Comparison of ENCODE assay signal across 7 cellular contexts in the genomic region with DNA sequence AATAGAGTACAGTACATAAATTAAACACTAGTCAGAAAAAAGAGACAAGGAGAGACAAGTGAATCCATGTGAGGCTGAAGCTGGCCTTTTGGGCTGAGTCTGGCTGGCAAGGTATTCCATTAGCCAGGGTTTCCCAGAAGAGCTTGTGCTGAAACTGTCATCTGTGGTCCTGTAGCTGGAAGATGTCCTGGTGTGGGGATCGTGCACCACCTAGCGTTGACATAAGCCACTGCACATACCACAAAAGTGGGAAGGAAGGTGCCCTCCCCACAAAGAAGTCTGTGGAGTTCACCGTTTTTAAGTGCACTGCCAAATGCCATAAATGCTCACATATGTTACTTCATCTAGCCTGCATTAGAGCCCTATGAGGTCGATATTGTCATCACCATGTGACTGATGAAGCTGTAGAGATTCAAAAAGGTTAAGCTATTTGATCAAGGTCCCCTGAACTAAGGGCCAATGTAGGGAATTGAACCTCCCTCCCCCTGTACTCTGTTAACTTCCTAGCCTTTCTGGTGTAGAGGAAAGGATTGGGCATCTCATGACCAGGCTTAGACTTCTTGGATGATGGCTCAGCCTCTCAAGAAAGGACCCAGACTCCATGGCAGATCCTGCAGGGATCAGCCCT. TPM values are rescaled to one million over a fixed set of nuclear protein-coding genes. Genes with fewer than 3 reads are reported as not detected.
DNase-seq lines count a peak whose midpoint lies in the region; ATAC-seq and TF ChIP-seq lines count a peak whose summit lies in the region.

No MANE protein-coding gene starts in this region.

- H3K27me3 Mint-ChIP-seq in WTC11 (ENCODE audit: low read depth): peaks cover 2% of the 10 kb centered on the region; the same call in 1 of the 2 replicates

- intact Hi-C loops in left colon (cut with DNase I, micrococcal nuclease): loop anchor here in 1 of 2 donors (5.0 kb wide), 1 partner anchor 458 kb away; no protein-coding TSS in a partner anchor

- DNase-seq in GM10266 (ENCODE audit: extremely low spot score) (peak; percentile 68), NCI-H187 treated with DMSO at 0.1 percent for 48 hours (lab: John Stamatoyannopoulos, UW) (peak; percentile 49), WTC11 (ENCODE audit: low spot score) (peak; percentile 64), cerebellum (ENCODE audit: low spot score) (peak; percentile 82), left colon (peak; percentile 36 to 40)
- DNase-seq in stimulated activated CD4-positive, alpha-beta T cell treated with anti-CD3 and anti-CD28 coated beads, Interleukin-4, amount 100 ng/mL, for 1 hour: peak; percentile 39

- TF ChIP-seq CTCF in GM10266 (IDR thresholded peaks at IDR 0.05; ENCODE audit: control insufficient read depth, insufficient read depth, low read depth, missing control alignments) (peak; percentile 88), WTC11 (IDR thresholded peaks at IDR 0.05) (peak; percentile 83)

- no peaks in the 10 kb centered on the region for H3K36me3 Mint-ChIP-seq in WTC11

- H3K4me1 Mint-ChIP-seq in WTC11: no peaks in the 10 kb centered on the region

- POLR2A ChIA-PET in WTC11 (lab: Charles Lee): interaction anchor here (1.3 kb wide), 1 partner anchor 19 kb away, joined by 3 read pairs; no protein-coding TSS in a partner anchor

- no peak overlapping the region for H3K4me3 Mint-ChIP-seq in WTC11

- CTCF ChIA-PET in WTC11 (lab: Charles Lee): interaction anchor here (0.6 to 3.8 kb wide), 67 partner anchors 8 to 999 kb away, joined by 3 to 58 read pairs (median 4); partner anchors contain the start of genes EHD3 and GALNT14

- H3K27ac Mint-ChIP-seq in WTC11: no peak overlapping the region

- peak; percentile 85 for ATAC-seq in HG02798 (IDR thresholded peaks at IDR 0.05; ENCODE audit: poor library complexity, unreplicated experiment)
- ATAC-seq in WTC11: peak; percentile 98
- ATAC-seq in left colon: peak; percentile 86

- H3K9me3 Mint-ChIP-seq in WTC11: no peaks in the 10 kb centered on the region

TF ChIP-seq in WTC11, 78 proteins besides CTCF, POLR2A, EP300 and RAD21:
- TF ChIP-seq FOXJ3 (CRISPR knock-in tag; IDR thresholded peaks at IDR 0.05; ENCODE audit: borderline replicate concordance) (no peak), GTF2I (CRISPR knock-in tag; conservative IDR thresholded peaks at IDR 0.05) (no peak), ZNF671 (CRISPR knock-in tag; IDR thresholded peaks at IDR 0.05) (no peak), SMAD4 (CRISPR knock-in tag; IDR thresholded peaks at IDR 0.05) (no peak), ZNF121 (CRISPR knock-in tag; IDR thresholded peaks at IDR 0.05) (no peak), ZNF263 (CRISPR knock-in tag; IDR thresholded peaks at IDR 0.05; ENCODE audit: low read depth) (no peak), OVOL2 (CRISPR knock-in tag; IDR thresholded peaks at IDR 0.05; ENCODE audit: borderline replicate concordance) (no peak), CREM (CRISPR knock-in tag; IDR thresholded peaks at IDR 0.05) (no peak), ETV6 (CRISPR knock-in tag; IDR thresholded peaks at IDR 0.05) (no peak), TEAD4 (CRISPR knock-in tag; IDR thresholded peaks at IDR 0.05) (no peak), GABPB1 (CRISPR knock-in tag; IDR thresholded peaks at IDR 0.05) (no peak), MAX (CRISPR knock-in tag; IDR thresholded peaks at IDR 0.05) (no peak), SOX15 (CRISPR knock-in tag; IDR thresholded peaks at IDR 0.05) (no peak), TCF7 (CRISPR knock-in tag; IDR thresholded peaks at IDR 0.05; ENCODE audit: low read depth) (no peak), E2F5 (CRISPR knock-in tag; IDR thresholded peaks at IDR 0.05) (no peak), ZNF416 (CRISPR knock-in tag; IDR thresholded peaks at IDR 0.05) (no peak), NR1H2 (CRISPR knock-in tag; IDR thresholded peaks at IDR 0.05) (no peak)
- TF ChIP-seq, protein P1, sequence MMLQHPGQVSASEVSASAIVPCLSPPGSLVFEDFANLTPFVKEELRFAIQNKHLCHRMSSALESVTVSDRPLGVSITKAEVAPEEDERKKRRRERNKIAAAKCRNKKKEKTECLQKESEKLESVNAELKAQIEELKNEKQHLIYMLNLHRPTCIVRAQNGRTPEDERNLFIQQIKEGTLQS (CRISPR knock-in tag; conservative IDR thresholded peaks at IDR 0.05): no peak
- TF ChIP-seq, protein P2, sequence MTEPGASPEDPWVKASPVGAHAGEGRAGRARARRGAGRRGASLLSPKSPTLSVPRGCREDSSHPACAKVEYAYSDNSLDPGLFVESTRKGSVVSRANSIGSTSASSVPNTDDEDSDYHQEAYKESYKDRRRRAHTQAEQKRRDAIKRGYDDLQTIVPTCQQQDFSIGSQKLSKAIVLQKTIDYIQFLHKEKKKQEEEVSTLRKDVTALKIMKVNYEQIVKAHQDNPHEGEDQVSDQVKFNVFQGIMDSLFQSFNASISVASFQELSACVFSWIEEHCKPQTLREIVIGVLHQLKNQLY (CRISPR knock-in tag; IDR thresholded peaks at IDR 0.05): no peak
TF ChIP-seq in WTC11: peak in this region for 0.

RNA-seq across cellular contexts. Expression of gene GALNT14, which starts 31.9 kb away (rescaled TPM):
- 6.0 to 6.8 TPM (median 6.3 TPM) in 3 replicates for total RNA-seq in WTC11 (2021)
- total RNA-seq in cerebellum: 12.2 TPM
- total RNA-seq in left colon: under 1 TPM in 1 of 2 donors, not detected in 1; 0.31 TPM

RNA-seq across cellular contexts. Expression of gene CAPN14, which starts 47.1 kb away (rescaled TPM):
- total RNA-seq in WTC11 (2021): 0.11 to 0.37 TPM (median 0.11 TPM) in 3 replicates
- total RNA-seq in cerebellum: 2.8 TPM
- total RNA-seq in left colon: under 1 TPM; 0.09 to 0.47 TPM

Comparison
In these comparisons a context has a peak if more than half of its experiments do, and no peak if none do; other contexts are left out.
1. Peak in every context shown above with its lines: DNase-seq and ATAC-seq.